ENCODE assay signal across 15 cellular contexts in genomic region chr6:169254456-169255316, GRCh38. TPM values are rescaled to one million over a fixed set of nuclear protein-coding genes. Genes with fewer than 3 reads are reported as not detected.
DNase-seq lines count a peak whose midpoint lies in the region; ATAC-seq and TF ChIP-seq lines count a peak whose summit lies in the region.
"Had no signal": no experiment of that assay in that cellular context is flagged by ENCODE, and none has a peak within 500 bp of the region (broad histone marks: within the 10 kb centered on the region; RNA-seq: fewer than 3 reads in every experiment).

No MANE protein-coding gene starts in this region.

- H3K9ac ChIP-seq in neural cell (ENCODE audit: low read length) = no peak overlapping the region

- no peak overlapping the region for H3K4me2 ChIP-seq in neural cell (ENCODE audit: low read length)

- H3K9me3 ChIP-seq in neural cell (ENCODE audit: low read length) (no peaks in the 10 kb centered on the region), aorta (ENCODE audit: control insufficient read depth, low read length) (no peaks in the 10 kb centered on the region)
- H3K9me3 ChIP-seq: Caco-2 had no signal

- no peaks in the 10 kb centered on the region for H3K79me2 ChIP-seq in neural cell (replicated peaks; ENCODE audit: insufficient read depth, low read length)

- peaks cover 80% of the 10 kb centered on the region for H3K27me3 Mint-ChIP-seq in stimulated activated naive CD8-positive, alpha-beta T cell treated with anti-CD3 and anti-CD28 coated beads, Interleukin-15, amount 100 ng/mL, for 72 hours
- no peaks in the 10 kb centered on the region for H3K27me3 Mint-ChIP-seq in chondrocyte (ENCODE audit: low read depth)

- ATAC-seq in stimulated activated naive CD8-positive, alpha-beta T cell treated with anti-CD3 and anti-CD28 coated beads, Interleukin-15, amount 100 ng/mL, for 72 hours = peak; percentile 21
- ATAC-seq in stimulated activated naive CD8-positive, alpha-beta T cell treated with anti-CD3 and anti-CD28 coated beads, Interleukin-15, Interleukin-2, amounts not matched to agents 100 U/mL and 50 U/mL, for 24 hours = no peak
- ATAC-seq in aorta (ENCODE audit: low FRiP score) (no peak), GM19452 (IDR thresholded peaks at IDR 0.05; ENCODE audit: unreplicated experiment) (no peak)
- ATAC-seq: activated naive CD8-positive, alpha-beta T cell treated with anti-CD3 and anti-CD28 coated beads, Interleukin-2, amount 50 U/mL, for 24 hours had no signal

- TF ChIP-seq EP300 in neural cell (conservative IDR thresholded peaks at IDR 0.05; ENCODE audit: poor library complexity, severe bottlenecking) = no peak

- H3K4me1 ChIP-seq in aorta (ENCODE audit: control insufficient read depth in 1 of 2, insufficient read depth in 2 of 2, low read length in 2 of 2) = no peaks in the 10 kb centered on the region
- H3K4me1 ChIP-seq: Caco-2 had no signal

- no peak for TF ChIP-seq RAD21 in neural cell (conservative IDR thresholded peaks at IDR 0.05)

- H3K4me3 ChIP-seq in neural cell (ENCODE audit: low read length) (peak overlapping the region; percentile 66), aorta (ENCODE audit: low read length in 2 of 2) (no peak overlapping the region)

- H4K20me1 ChIP-seq in neural cell (ENCODE audit: insufficient read depth) = no peaks in the 10 kb centered on the region

- H3K9me3 Mint-ChIP-seq in stimulated activated naive CD8-positive, alpha-beta T cell treated with anti-CD3 and anti-CD28 coated beads, Interleukin-15, amount 100 ng/mL, for 72 hours = peaks cover 0 to 6% of the 10 kb centered on the region in 2 donors
- H3K9me3 Mint-ChIP-seq in chondrocyte (ENCODE audit: low read depth) = peaks cover 7% of the 10 kb centered on the region
- H3K9me3 Mint-ChIP-seq: activated naive CD8-positive, alpha-beta T cell treated with anti-CD3 and anti-CD28 coated beads, Interleukin-2, amount 50 U/mL, for 24 hours; central memory CD8-positive, alpha-beta T cell had no signal

- DNase-seq in stimulated activated naive CD8-positive, alpha-beta T cell treated with anti-CD3 and anti-CD28 coated beads, Interleukin-15, amount 100 ng/mL, for 72 hours = no peak
- no peak for DNase-seq in stimulated activated naive CD8-positive, alpha-beta T cell treated with anti-CD3 and anti-CD28 coated beads, Interleukin-15, Interleukin-2, amounts not matched to agents 100 U/mL and 50 U/mL, for 24 hours
- DNase-seq in chondrocyte (ENCODE audit: low spot score) (no peak), aorta (peak; percentile 61 to 63), NOMO-1 (lab: John Stamatoyannopoulos, UW; ENCODE audit: unreplicated experiment in 2 of 2) (no peak), AML-193 (lab: John Stamatoyannopoulos, UW) (no peak)
- DNase-seq: activated naive CD8-positive, alpha-beta T cell treated with anti-CD3 and anti-CD28 coated beads, Interleukin-2, amount 50 U/mL, for 24 hours; Caco-2; naive B cell; NCI-H2171 treated with DMSO at 0.1 percent for 48 hours; WERI-Rb-1 had no signal

- 36 to 38% methylated on average over 19 of the region's 19 CpGs for WGBS in aorta, 2 donors

- TF ChIP-seq CTCF in chondrocyte (IDR thresholded peaks at IDR 0.05) (no peak), neural cell (IDR thresholded peaks at IDR 0.05; ENCODE audit: poor library complexity, severe bottlenecking) (no peak)

- H2AFZ ChIP-seq in neural cell (ENCODE audit: low read depth, low read length) = no peak overlapping the region

- no peaks in the 10 kb centered on the region for H3K9me2 ChIP-seq in neural cell (ENCODE audit: insufficient read depth, low read length)

- intact Hi-C loops in aorta (cut with DNase I) = loop anchor here in 1 of 2 donors (5.0 kb wide), 2 partner anchors 82 to 198 kb away; no protein-coding TSS in a partner anchor

- peak overlapping the region in 1 of 2 donors; percentile 41 for H3K4me3 Mint-ChIP-seq in stimulated activated naive CD8-positive, alpha-beta T cell treated with anti-CD3 and anti-CD28 coated beads, Interleukin-15, amount 100 ng/mL, for 72 hours
- H3K4me3 Mint-ChIP-seq in chondrocyte (ENCODE audit: unreplicated experiment) = no peak overlapping the region
- H3K4me3 Mint-ChIP-seq: activated naive CD8-positive, alpha-beta T cell treated with anti-CD3 and anti-CD28 coated beads, Interleukin-2, amount 50 U/mL, for 24 hours had no signal

- no peaks in the 10 kb centered on the region for H3F3A ChIP-seq in neural cell (ENCODE audit: insufficient read depth, low read length, poor library complexity, severe bottlenecking)

- H3K27me3 ChIP-seq in neural cell (ENCODE audit: insufficient read depth, low read depth, low read length) (peaks cover 27% of the 10 kb centered on the region), aorta (ENCODE audit: control insufficient read depth in 1 of 2, insufficient read depth in 2 of 2, low read length in 1 of 2) (no peaks in the 10 kb centered on the region)

- peaks cover 33% of the 10 kb centered on the region for H3K4me1 Mint-ChIP-seq in stimulated activated naive CD8-positive, alpha-beta T cell treated with anti-CD3 and anti-CD28 coated beads, Interleukin-15, amount 100 ng/mL, for 72 hours
- H3K4me1 Mint-ChIP-seq in chondrocyte (ENCODE audit: low read depth) = peaks cover 37% of the 10 kb centered on the region

- no peaks in the 10 kb centered on the region for H3K36me3 ChIP-seq in neural cell (ENCODE audit: insufficient read depth, low read length)
- H3K36me3 ChIP-seq in aorta (ENCODE audit: control insufficient read depth in 1 of 2, insufficient read depth in 2 of 2, low read length in 1 of 2) = no peaks in the 10 kb centered on the region
- H3K36me3 ChIP-seq: WERI-Rb-1 had no signal

- H3K27ac ChIP-seq in neural cell (ENCODE audit: low read length) (no peak overlapping the region), aorta (ENCODE audit: low read depth in 1 of 2, low read length in 2 of 2) (no peak overlapping the region)
- H3K27ac ChIP-seq: WERI-Rb-1 had no signal

- peaks cover 30% of the 10 kb centered on the region for H3K36me3 Mint-ChIP-seq in chondrocyte (ENCODE audit: low read depth)

- no peak overlapping the region for H3K27ac Mint-ChIP-seq in stimulated activated naive CD8-positive, alpha-beta T cell treated with anti-CD3 and anti-CD28 coated beads, Interleukin-15, amount 100 ng/mL, for 72 hours
- H3K27ac Mint-ChIP-seq in chondrocyte (ENCODE audit: unreplicated experiment) = peak overlapping the region; percentile 61
- H3K27ac Mint-ChIP-seq: activated naive CD8-positive, alpha-beta T cell treated with anti-CD3 and anti-CD28 coated beads, Interleukin-2, amount 50 U/mL, for 24 hours had no signal

TF ChIP-seq in neural cell, 6 proteins besides CTCF, POLR2A, EP300 and RAD21:
- TF ChIP-seq MXI1 (conservative IDR thresholded peaks at IDR 0.05; ENCODE audit: poor library complexity, severe bottlenecking) (no peak), SMC3 (conservative IDR thresholded peaks at IDR 0.05; ENCODE audit: poor library complexity) (no peak), POLR2AphosphoS5 (IDR thresholded peaks at IDR 0.05) (no peak), TAF1 (IDR thresholded peaks at IDR 0.05; ENCODE audit: low read depth) (no peak), EZH2 (IDR thresholded peaks at IDR 0.05; ENCODE audit: borderline replicate concordance, insufficient read depth, low read length, poor library complexity, severe bottlenecking) (no peak)
- TF ChIP-seq, protein P1, sequence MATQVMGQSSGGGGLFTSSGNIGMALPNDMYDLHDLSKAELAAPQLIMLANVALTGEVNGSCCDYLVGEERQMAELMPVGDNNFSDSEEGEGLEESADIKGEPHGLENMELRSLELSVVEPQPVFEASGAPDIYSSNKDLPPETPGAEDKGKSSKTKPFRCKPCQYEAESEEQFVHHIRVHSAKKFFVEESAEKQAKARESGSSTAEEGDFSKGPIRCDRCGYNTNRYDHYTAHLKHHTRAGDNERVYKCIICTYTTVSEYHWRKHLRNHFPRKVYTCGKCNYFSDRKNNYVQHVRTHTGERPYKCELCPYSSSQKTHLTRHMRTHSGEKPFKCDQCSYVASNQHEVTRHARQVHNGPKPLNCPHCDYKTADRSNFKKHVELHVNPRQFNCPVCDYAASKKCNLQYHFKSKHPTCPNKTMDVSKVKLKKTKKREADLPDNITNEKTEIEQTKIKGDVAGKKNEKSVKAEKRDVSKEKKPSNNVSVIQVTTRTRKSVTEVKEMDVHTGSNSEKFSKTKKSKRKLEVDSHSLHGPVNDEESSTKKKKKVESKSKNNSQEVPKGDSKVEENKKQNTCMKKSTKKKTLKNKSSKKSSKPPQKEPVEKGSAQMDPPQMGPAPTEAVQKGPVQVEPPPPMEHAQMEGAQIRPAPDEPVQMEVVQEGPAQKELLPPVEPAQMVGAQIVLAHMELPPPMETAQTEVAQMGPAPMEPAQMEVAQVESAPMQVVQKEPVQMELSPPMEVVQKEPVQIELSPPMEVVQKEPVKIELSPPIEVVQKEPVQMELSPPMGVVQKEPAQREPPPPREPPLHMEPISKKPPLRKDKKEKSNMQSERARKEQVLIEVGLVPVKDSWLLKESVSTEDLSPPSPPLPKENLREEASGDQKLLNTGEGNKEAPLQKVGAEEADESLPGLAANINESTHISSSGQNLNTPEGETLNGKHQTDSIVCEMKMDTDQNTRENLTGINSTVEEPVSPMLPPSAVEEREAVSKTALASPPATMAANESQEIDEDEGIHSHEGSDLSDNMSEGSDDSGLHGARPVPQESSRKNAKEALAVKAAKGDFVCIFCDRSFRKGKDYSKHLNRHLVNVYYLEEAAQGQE (IDR thresholded peaks at IDR 0.05; ENCODE audit: borderline replicate concordance) = no peak
TF ChIP-seq in neural cell: peak in this region for 0.

RNA-seq across cellular contexts. Expression of gene THBS2, which starts 1.0 kb away (rescaled TPM):
- 1,244 to 1,906 TPM (median 1,285 TPM) in 3 replicates for total RNA-seq in chondrocyte
- 0.88 and 1.0 TPM in 2 replicates for polyA plus RNA-seq in neural cell
- polyA minus RNA-seq in neural cell = 1.5 and 1.9 TPM in 2 replicates
- 1,000 to 10,000 TPM in 1 of 2 donors, 100 to 1,000 TPM in 1; 700 to 1,026 TPM for total RNA-seq in aorta
- polyA plus RNA-seq in aorta = 100 to 1,000 TPM in 1 of 2 donors, 10 to 100 TPM in 1; 68.6 to 378 TPM
- total RNA-seq: T-helper 1 cell treated with Interleukin-12 subunit alpha and Interleukin-12 subunit beta and Interleukin-4 antibody, amounts not matched to agents 30 ng/mL and 1 ng/mL, for 36 hours had no signal

Comparison
In these comparisons a context has a peak if more than half of its experiments do, and no peak if none do; other contexts are left out.
1. DNase-seq: peak in aorta (2 of 2); none in stimulated activated naive CD8-positive, alpha-beta T cell treated with anti-CD3 and anti-CD28 coated beads, Interleukin-15, amount 100 ng/mL, for 72 hours (0 of 2), stimulated activated naive CD8-positive, alpha-beta T cell treated with anti-CD3 and anti-CD28 coated beads, Interleukin-15, Interleukin-2, amounts not matched to agents 100 U/mL and 50 U/mL, for 24 hours (single experiment), chondrocyte (single experiment), NOMO-1 (0 of 2) and AML-193 (0 of 2).